In genomic region chr11:28976012-28976800, GRCh38 we compare ENCODE assay signal across 19 cellular contexts.
"Had no signal": no experiment of that assay in that cellular context is flagged by ENCODE, and none has a peak within 500 bp of the region (broad histone marks: within the 10 kb centered on the region; RNA-seq: fewer than 3 reads in every experiment).

No MANE protein-coding gene starts in this region.

- DNase-seq: activated B cell treated with CpG ODN at 0.5 μM for 24 hours; activated CD4-positive, alpha-beta T cell treated with anti-CD3 and anti-CD28 coated beads for 36 hours; activated CD4-positive, alpha-beta T cell treated with anti-CD3 and anti-CD28 coated beads, Interleukin-2, amount 50 U/mL, for 4 hours; activated naive CD4-positive, alpha-beta T cell treated with Interleukin-2 at 50 U/mL for 16 hours; activated naive CD8-positive, alpha-beta T cell treated with anti-CD3 and anti-CD28 coated beads for 36 hours; activated T-cell treated with anti-CD3 and anti-CD28 coated beads, Interleukin-2, amount 50 U/mL, for 48 hours; cerebellar nuclear complex; gastrocnemius medialis; hypothalamus; posterior cingulate gyrus; stimulated activated CD4-positive, alpha-beta T cell treated with anti-CD3 and anti-CD28 coated beads, Interleukin-4, amount 100 ng/mL, for 24 hours; stimulated activated naive CD4-positive, alpha-beta T cell treated with Interleukin-2 at 50 U/mL for 16 hours; T1000 had no signal

- FAIRE-seq: astrocyte, bronchial epithelial cell had no signal

- H3K27me3 Mint-ChIP-seq: activated B cell treated with CpG ODN at 0.5 μM for 24 hours; activated CD4-positive, alpha-beta T cell treated with anti-CD3 and anti-CD28 coated beads for 36 hours; activated naive CD8-positive, alpha-beta T cell treated with anti-CD3 and anti-CD28 coated beads for 36 hours; memory B cell had no signal

- H3K36me3 ChIP-seq: esophagus muscularis mucosa, gastrocnemius medialis had no signal

- ATAC-seq: activated CD4-positive, alpha-beta T cell treated with anti-CD3 and anti-CD28 coated beads for 36 hours; gastrocnemius medialis had no signal

- H3K27me3 ChIP-seq: esophagus muscularis mucosa, gastrocnemius medialis had no signal

- H3K27ac Mint-ChIP-seq: activated B cell treated with CpG ODN at 0.5 μM for 24 hours; activated CD4-positive, alpha-beta T cell treated with anti-CD3 and anti-CD28 coated beads for 36 hours; activated naive CD8-positive, alpha-beta T cell treated with anti-CD3 and anti-CD28 coated beads for 36 hours; memory B cell had no signal

- H3K9me3 Mint-ChIP-seq: nephron had no signal

- H3K4me1 ChIP-seq: esophagus muscularis mucosa, gastrocnemius medialis had no signal

- H3K27ac ChIP-seq: coronary artery, esophagus muscularis mucosa, gastrocnemius medialis had no signal

- H3K4me1 Mint-ChIP-seq: activated B cell treated with CpG ODN at 0.5 μM for 24 hours; activated CD4-positive, alpha-beta T cell treated with anti-CD3 and anti-CD28 coated beads for 36 hours; activated naive CD8-positive, alpha-beta T cell treated with anti-CD3 and anti-CD28 coated beads for 36 hours; memory B cell; nephron had no signal

- H3K36me3 Mint-ChIP-seq: activated naive CD8-positive, alpha-beta T cell treated with anti-CD3 and anti-CD28 coated beads for 36 hours; memory B cell had no signal

- H3K9me3 ChIP-seq: esophagus muscularis mucosa, gastrocnemius medialis had no signal

- H3K4me3 ChIP-seq: coronary artery, esophagus muscularis mucosa, gastrocnemius medialis had no signal

- H3K4me3 Mint-ChIP-seq: activated B cell treated with CpG ODN at 0.5 μM for 24 hours; activated CD4-positive, alpha-beta T cell treated with anti-CD3 and anti-CD28 coated beads for 36 hours; activated naive CD8-positive, alpha-beta T cell treated with anti-CD3 and anti-CD28 coated beads for 36 hours; memory B cell; nephron had no signal
